Comparison of ENCODE assay signal across 1 cellular context in the genomic region with DNA sequence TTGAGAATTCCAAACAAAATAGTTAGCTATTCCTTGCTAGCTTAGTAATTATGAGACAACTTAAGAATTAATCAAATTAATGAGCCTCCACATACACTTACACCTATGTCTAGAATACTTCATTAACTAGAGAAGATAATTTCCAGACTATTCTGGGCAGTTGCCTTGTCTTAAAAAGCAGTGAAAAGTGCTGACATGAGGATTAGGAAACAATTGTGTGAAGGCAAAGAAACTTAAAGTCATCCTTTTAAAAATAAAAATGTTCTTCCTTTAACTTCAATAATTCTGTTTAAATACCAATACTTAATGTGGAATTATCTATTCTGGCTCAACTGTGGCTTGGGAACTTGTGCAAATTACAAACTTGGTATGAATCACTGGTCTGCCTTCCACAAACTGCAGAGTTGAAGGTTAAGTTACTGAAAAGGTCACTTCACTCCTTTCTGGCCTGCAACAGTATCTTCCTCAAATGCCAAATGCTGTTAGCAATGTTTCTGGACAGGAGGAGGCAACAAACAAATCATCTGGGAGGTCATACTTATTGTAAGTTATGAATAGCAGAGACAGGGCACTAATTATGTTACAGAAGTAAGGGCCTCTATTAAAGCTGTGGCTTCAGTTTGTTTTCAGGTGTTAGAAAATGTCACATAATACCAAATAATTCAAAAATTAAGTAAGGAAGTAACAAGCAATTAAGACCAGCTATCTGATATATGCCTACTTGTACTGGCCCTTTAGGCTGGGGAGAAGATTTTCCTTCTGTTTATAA.
TF ChIP-seq lines count a peak whose summit lies in the region.

No MANE protein-coding gene starts in this region.

TF ChIP-seq in IMR-90, 13 proteins besides CTCF, POLR2A, EP300 and RAD21 (continued from another document):
- TF ChIP-seq, protein P1, sequence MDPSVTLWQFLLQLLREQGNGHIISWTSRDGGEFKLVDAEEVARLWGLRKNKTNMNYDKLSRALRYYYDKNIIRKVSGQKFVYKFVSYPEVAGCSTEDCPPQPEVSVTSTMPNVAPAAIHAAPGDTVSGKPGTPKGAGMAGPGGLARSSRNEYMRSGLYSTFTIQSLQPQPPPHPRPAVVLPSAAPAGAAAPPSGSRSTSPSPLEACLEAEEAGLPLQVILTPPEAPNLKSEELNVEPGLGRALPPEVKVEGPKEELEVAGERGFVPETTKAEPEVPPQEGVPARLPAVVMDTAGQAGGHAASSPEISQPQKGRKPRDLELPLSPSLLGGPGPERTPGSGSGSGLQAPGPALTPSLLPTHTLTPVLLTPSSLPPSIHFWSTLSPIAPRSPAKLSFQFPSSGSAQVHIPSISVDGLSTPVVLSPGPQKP (IDR thresholded peaks at IDR 0.05; ENCODE audit: borderline replicate concordance, low read depth, low read length): no peak
